Comparison of ENCODE assay signal across 13 cellular contexts in genomic region chr6:15439410-15440022, GRCh38.
DNase-seq lines count a peak whose midpoint lies in the region; ATAC-seq, FAIRE-seq and TF ChIP-seq lines count a peak whose summit lies in the region.
"Had no signal": no experiment of that assay in that cellular context is flagged by ENCODE, and none has a peak within 500 bp of the region (broad histone marks: within the 10 kb centered on the region; RNA-seq: fewer than 3 reads in every experiment).

No MANE protein-coding gene starts in this region.

- peaks cover 60% of the 10 kb centered on the region for H3K4me1 ChIP-seq in CD4-positive, alpha-beta memory T cell (ENCODE audit: insufficient read depth, low read length)
- H3K4me1 ChIP-seq in tibial nerve = peaks cover 0 to 72% (median 19%) of the 10 kb centered on the region in 4 donors

- no peaks in the 10 kb centered on the region for H3K36me3 ChIP-seq in CD4-positive, alpha-beta memory T cell (ENCODE audit: insufficient read depth, low read length)
- H3K36me3 ChIP-seq in tibial nerve = no peaks in the 10 kb centered on the region

- no peak for TF ChIP-seq POLR2A in tibial nerve (IDR thresholded peaks at IDR 0.05)

- no peak for DNase-seq in CD4-positive, alpha-beta memory T cell
- DNase-seq in GM19239 (ENCODE audit: insufficient read length, low spot score) (no peak), WTC11 (ENCODE audit: low spot score) (no peak), memory B cell (ENCODE audit: low spot score in 2 of 2) (no peak), activated gamma-delta T cell treated with Interleukin-2 at 50 U/mL for 16 hours (no peak), midbrain (lab: John Stamatoyannopoulos, UW) (no peak), omental fat pad (ENCODE audit: low spot score) (no peak), tibial nerve (ENCODE audit: low spot score in 2 of 2) (no peak)
- DNase-seq: anterior cingulate cortex, NCI-H1048 had no signal

- H3K4me3 Mint-ChIP-seq in CD4-positive, alpha-beta memory T cell = peak overlapping the region in 2 of 8 donors; percentile 26
- no peak overlapping the region for H3K4me3 Mint-ChIP-seq in WTC11
- H3K4me3 Mint-ChIP-seq in memory B cell = no peak overlapping the region

- H3K27me3 ChIP-seq in CD4-positive, alpha-beta memory T cell (ENCODE audit: insufficient read depth, low read length) = no peaks in the 10 kb centered on the region
- no peaks in the 10 kb centered on the region for H3K27me3 ChIP-seq in tibial nerve

- H3K27ac ChIP-seq in CD4-positive, alpha-beta memory T cell (ENCODE audit: low read depth, low read length) = no peak overlapping the region
- H3K27ac ChIP-seq in tibial nerve = no peak overlapping the region

- TF ChIP-seq CTCF in WTC11 (IDR thresholded peaks at IDR 0.05) = no peak
- no peak for TF ChIP-seq CTCF in omental fat pad (IDR thresholded peaks at IDR 0.05)
- no peak for TF ChIP-seq CTCF in tibial nerve (IDR thresholded peaks at IDR 0.05)

- peak; percentile 64 for FAIRE-seq in GM19239 (lab: Jason Lieb, UNC)
- FAIRE-seq: G401.6, H54 had no signal

- no peaks in the 10 kb centered on the region for H3K9me3 ChIP-seq in CD4-positive, alpha-beta memory T cell (ENCODE audit: control insufficient read depth in 1 of 2, low read length in 2 of 2)
- peaks cover 0 to 7% (median 3%) of the 10 kb centered on the region in 4 donors for H3K9me3 ChIP-seq in tibial nerve

- intact Hi-C loops in CD4-positive, alpha-beta memory T cell (cut with micrococcal nuclease) = loop anchor here (2.0 kb wide), 1 partner anchor 195 kb away; no protein-coding TSS in a partner anchor

- peaks cover 0 to 3% (median 0%) of the 10 kb centered on the region in 8 donors for H3K9me3 Mint-ChIP-seq in CD4-positive, alpha-beta memory T cell
- H3K9me3 Mint-ChIP-seq in WTC11 = no peaks in the 10 kb centered on the region
- H3K9me3 Mint-ChIP-seq in memory B cell = no peaks in the 10 kb centered on the region

- ATAC-seq in WTC11 (no peak), memory B cell (ENCODE audit: low read depth) (no peak), omental fat pad (ENCODE audit: low FRiP score) (no peak)

- no peaks in the 10 kb centered on the region for H3K27me3 Mint-ChIP-seq in CD4-positive, alpha-beta memory T cell
- H3K27me3 Mint-ChIP-seq in WTC11 (ENCODE audit: low read depth) = no peaks in the 10 kb centered on the region
- no peaks in the 10 kb centered on the region for H3K27me3 Mint-ChIP-seq in memory B cell
- H3K27me3 Mint-ChIP-seq: stimulated activated naive CD8-positive, alpha-beta T cell treated with anti-CD3 and anti-CD28 coated beads, Interleukin-15, amount 100 ng/mL, for 72 hours had no signal

- TF ChIP-seq EP300 in tibial nerve (IDR thresholded peaks at IDR 0.05) = no peak

- peak overlapping the region in 4 of 7 donors; percentile 23 to 58 (median 52) for H3K27ac Mint-ChIP-seq in CD4-positive, alpha-beta memory T cell
- peak overlapping the region; percentile 57 for H3K27ac Mint-ChIP-seq in WTC11
- peak overlapping the region; percentile 41 for H3K27ac Mint-ChIP-seq in memory B cell

- peaks cover 53 to 71% (median 61%) of the 10 kb centered on the region in 4 donors for H3K4me1 Mint-ChIP-seq in CD4-positive, alpha-beta memory T cell
- H3K4me1 Mint-ChIP-seq in WTC11 (peaks cover 91% of the 10 kb centered on the region), memory B cell (peaks cover 38% of the 10 kb centered on the region)

- 72 to 79% methylated on average over 3 of the region's 3 CpGs for WGBS in tibial nerve, 2 donors

- H3K36me3 Mint-ChIP-seq in CD4-positive, alpha-beta memory T cell = no peaks in the 10 kb centered on the region
- H3K36me3 Mint-ChIP-seq in WTC11 = no peaks in the 10 kb centered on the region
- H3K36me3 Mint-ChIP-seq in memory B cell = peaks cover 2% of the 10 kb centered on the region

- POLR2A ChIA-PET in CD4-positive, alpha-beta memory T cell (lab: Charles Lee; ENCODE audit: partially characterized antibody) = no interaction called here
- POLR2A ChIA-PET in WTC11 (lab: Charles Lee) = interaction anchor here (1.3 kb wide), 1 partner anchor 12 kb away, joined by 5 read pairs; no protein-coding TSS in a partner anchor

- H3K4me3 ChIP-seq in CD4-positive, alpha-beta memory T cell (ENCODE audit: low read length in 2 of 2) = no peak overlapping the region
- H3K4me3 ChIP-seq in tibial nerve = no peak overlapping the region

- CTCF ChIA-PET in CD4-positive, alpha-beta memory T cell (lab: Charles Lee; ENCODE audit: partially characterized antibody) = interaction anchor here (0.9 to 1.4 kb wide), 3 partner anchors 13 to 1228 kb away, joined by 3 to 4 read pairs (median 4); no protein-coding TSS in a partner anchor
- CTCF ChIA-PET in WTC11 (lab: Charles Lee) = interaction anchor here (1.1 to 1.5 kb wide), 2 partner anchors 9 to 35 kb away, joined by 3 to 4 read pairs; no protein-coding TSS in a partner anchor

TF ChIP-seq in WTC11, 78 proteins besides CTCF, POLR2A, EP300 and RAD21 (continues in another document):
- no peak for TF ChIP-seq JAZF1 (CRISPR knock-in tag; IDR thresholded peaks at IDR 0.05)
- TF ChIP-seq SMAD4 (CRISPR knock-in tag; IDR thresholded peaks at IDR 0.05) = no peak
- TF ChIP-seq FOXK1 (CRISPR knock-in tag; IDR thresholded peaks at IDR 0.05) = no peak
- no peak for TF ChIP-seq IRF1 (CRISPR knock-in tag; IDR thresholded peaks at IDR 0.05)
- TF ChIP-seq ESRRA (CRISPR knock-in tag; IDR thresholded peaks at IDR 0.05; ENCODE audit: borderline replicate concordance) = no peak
- no peak for TF ChIP-seq RELA (CRISPR knock-in tag; IDR thresholded peaks at IDR 0.05; ENCODE audit: borderline replicate concordance)
- no peak for TF ChIP-seq CREB1 (CRISPR knock-in tag; IDR thresholded peaks at IDR 0.05)
- TF ChIP-seq SOX15 (CRISPR knock-in tag; IDR thresholded peaks at IDR 0.05) = no peak
- no peak for TF ChIP-seq AR (CRISPR knock-in tag; IDR thresholded peaks at IDR 0.05)
- no peak for TF ChIP-seq CDX4 (CRISPR knock-in tag; IDR thresholded peaks at IDR 0.05; ENCODE audit: borderline replicate concordance)
- no peak for TF ChIP-seq CBFB (CRISPR knock-in tag; IDR thresholded peaks at IDR 0.05; ENCODE audit: low read depth)
- TF ChIP-seq ATF2 (CRISPR knock-in tag; IDR thresholded peaks at IDR 0.05; ENCODE audit: borderline replicate concordance, low read depth) = no peak
- TF ChIP-seq JUN (CRISPR knock-in tag; IDR thresholded peaks at IDR 0.05) = no peak
- TF ChIP-seq NFATC4 (CRISPR knock-in tag; IDR thresholded peaks at IDR 0.05) = no peak
- no peak for TF ChIP-seq ATF3 (CRISPR knock-in tag; conservative IDR thresholded peaks at IDR 0.05)
- TF ChIP-seq USF2 (CRISPR knock-in tag; IDR thresholded peaks at IDR 0.05) = no peak
